Comparison of ENCODE assay signal across 10 cellular contexts in the genomic region with DNA sequence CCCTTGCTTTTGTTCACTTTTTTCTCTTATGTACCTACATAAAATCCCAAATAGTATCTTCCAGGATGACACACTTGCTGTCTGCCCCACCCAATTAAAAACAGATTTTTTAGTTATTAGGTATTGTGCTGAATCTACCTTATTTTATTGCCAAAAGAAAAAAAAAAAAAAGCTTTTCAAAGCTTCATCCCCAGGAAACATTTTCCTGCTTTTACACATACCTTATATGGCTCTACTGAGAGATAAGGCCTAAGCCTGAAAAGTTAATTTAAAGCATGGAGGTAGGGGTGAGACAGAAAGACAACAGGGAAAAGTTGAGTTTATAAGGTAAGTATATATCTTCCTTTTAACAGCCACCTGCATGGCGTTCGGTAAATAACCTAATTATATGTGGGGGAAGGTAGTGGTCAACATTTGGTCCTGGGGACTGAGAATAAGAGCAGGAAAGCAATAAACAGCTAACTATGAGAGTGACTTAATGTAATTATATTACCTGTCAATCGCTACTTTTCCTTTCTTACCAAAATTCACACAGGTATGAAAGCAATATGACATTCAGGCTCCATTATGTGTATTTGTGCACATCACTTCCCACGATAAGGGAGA. TPM values are rescaled to one million over a fixed set of nuclear protein-coding genes. Genes with fewer than 3 reads are reported as not detected.
DNase-seq lines count a peak whose midpoint lies in the region; ATAC-seq and TF ChIP-seq lines count a peak whose summit lies in the region.
"Had no signal": no experiment of that assay in that cellular context is flagged by ENCODE, and none has a peak within 500 bp of the region (broad histone marks: within the 10 kb centered on the region; RNA-seq: fewer than 3 reads in every experiment).

No MANE protein-coding gene starts in this region.

- POLR2A ChIA-PET in HCT116 (lab: Charles Lee): interaction anchor here (2.3 kb wide), 1 partner anchor 42 kb away, joined by 30 read pairs; a partner anchor contains a TSS

- H2AFZ ChIP-seq in HCT116 (ENCODE audit: low read depth, low read length, poor library complexity, severe bottlenecking) (no peak overlapping the region), SU-DHL-6 (ENCODE audit: low read depth, low read length, severe bottlenecking) (no peak overlapping the region)

- H3K9me2 ChIP-seq in HCT116 (ENCODE audit: insufficient read depth) (no peaks in the 10 kb centered on the region), SU-DHL-6 (replicated peaks; ENCODE audit: insufficient read depth, low read length) (no peaks in the 10 kb centered on the region)

- RAD21 ChIA-PET in HCT116 (lab: Charles Lee; ENCODE audit: low non-redundant PET in 1 of 2, low total read pairs in 2 of 2, uncharacterized antibody in 2 of 2, unreplicated experiment in 2 of 2): no interaction called here

- ATAC-seq in HCT116 (no peak), GM18517 (IDR thresholded peaks at IDR 0.05; ENCODE audit: unreplicated experiment) (no peak), GM21423 (IDR thresholded peaks at IDR 0.05; ENCODE audit: unreplicated experiment) (no peak), GM21717 (IDR thresholded peaks at IDR 0.05; ENCODE audit: unreplicated experiment) (no peak), left colon (no peak)

- H3K9me3 ChIP-seq in HCT116 (ENCODE audit: control insufficient read depth in 1 of 2, insufficient read depth in 1 of 2, low read depth in 1 of 2, low read length in 2 of 2): no peaks in the 10 kb centered on the region
- H3K9me3 ChIP-seq in SU-DHL-6 (ENCODE audit: insufficient read depth, low read length): no peaks in the 10 kb centered on the region
- H3K9me3 ChIP-seq in skeletal muscle satellite cell (replicated peaks; ENCODE audit: low read length): no peaks in the 10 kb centered on the region

- no peaks in the 10 kb centered on the region for H4K20me1 ChIP-seq in HCT116 (ENCODE audit: insufficient read depth)
- no peaks in the 10 kb centered on the region for H4K20me1 ChIP-seq in SU-DHL-6 (ENCODE audit: low read depth, low read length)

- H3K9ac ChIP-seq in HCT116 (ENCODE audit: low read length): peak overlapping the region; percentile 92; the same call in 1 of the 2 replicates
- peak overlapping the region; percentile 86 for H3K9ac ChIP-seq in SU-DHL-6 (ENCODE audit: low read length)
- peak overlapping the region; percentile 5 for H3K9ac ChIP-seq in skeletal muscle satellite cell (ENCODE audit: low read depth, low read length)

- no TSS peak for BruUV-seq in HCT116 (replicated peaks; lab: Mats Ljungman, UMichigan)

- H3K4me1 ChIP-seq in HCT116 (ENCODE audit: control insufficient read depth in 1 of 2, insufficient read depth in 2 of 2, low read length in 2 of 2) (peaks cover 36 to 54% of the 10 kb centered on the region in 2 experiments), skeletal muscle satellite cell (ENCODE audit: control insufficient read depth, insufficient read depth, low read length) (peaks cover 28% of the 10 kb centered on the region)

- H3K36me3 ChIP-seq in HCT116 (ENCODE audit: control insufficient read depth in 1 of 2, insufficient read depth in 2 of 2, low read length in 2 of 2) (peaks cover 0 to 3% of the 10 kb centered on the region in 2 experiments; a peak in 2 of 4 replicates), SU-DHL-6 (ENCODE audit: low read length) (no peaks in the 10 kb centered on the region), skeletal muscle satellite cell (ENCODE audit: insufficient read depth, low read length) (no peaks in the 10 kb centered on the region)

- no peak for TF ChIP-seq POLR2A in HCT116 (IDR thresholded peaks at IDR 0.05; ENCODE audit: borderline replicate concordance, extremely low read depth, insufficient read depth, insufficient read length)

- DNase-seq in HCT116 (ENCODE audit: low read depth, low spot score) (no peak), fibroblast of pulmonary artery (ENCODE audit: low read depth) (no peak), left colon (no peak)
- DNase-seq: activated CD4-positive, CD25-positive, alpha-beta regulatory T cell treated with anti-CD3 and anti-CD28 coated beads, Interleukin-2, amount 50 U/mL, for 72 hours; MV-4-11 had no signal

- no peak for TF ChIP-seq RAD21 in HCT116 (IDR thresholded peaks at IDR 0.05; ENCODE audit: low read depth)

- no peak overlapping the region; a peak in 1 of 4 replicates for H3K4me3 ChIP-seq in HCT116 (replicated peaks in 1 of 2; ENCODE audit: low read depth in 1 of 2, low read length in 2 of 2)
- H3K4me3 ChIP-seq in SU-DHL-6 (ENCODE audit: insufficient read depth, low read length, poor library complexity, severe bottlenecking): peak overlapping the region; percentile 83
- H3K4me3 ChIP-seq in fibroblast of pulmonary artery (replicated peaks; ENCODE audit: low read depth, low read length): peak overlapping the region; percentile 84
- no peak overlapping the region for H3K4me3 ChIP-seq in skeletal muscle satellite cell (ENCODE audit: low read length)

- H3K27ac ChIP-seq in HCT116 (ENCODE audit: low read depth, low read length): peak overlapping the region; percentile 80; the same call in 1 of the 2 replicates
- H3K27ac ChIP-seq in SU-DHL-6 (ENCODE audit: low read depth, low read length): peak overlapping the region; percentile 96

- H3K79me2 ChIP-seq in HCT116 (ENCODE audit: insufficient read depth, low read length) (peaks cover 64% of the 10 kb centered on the region), SU-DHL-6 (ENCODE audit: insufficient read depth, low read length) (peaks cover 64% of the 10 kb centered on the region)

- H3K4me2 ChIP-seq in HCT116 (ENCODE audit: low read length): peak overlapping the region; percentile 92
- H3K4me2 ChIP-seq in SU-DHL-6 (ENCODE audit: low read depth, low read length, poor library complexity, severe bottlenecking): peak overlapping the region; percentile 97
- H3K4me2 ChIP-seq in skeletal muscle satellite cell (ENCODE audit: low read length): peak overlapping the region; percentile 92

- H3K27me3 ChIP-seq in HCT116 (ENCODE audit: insufficient read depth, low read length) (no peaks in the 10 kb centered on the region), SU-DHL-6 (ENCODE audit: low read length) (no peaks in the 10 kb centered on the region), skeletal muscle satellite cell (ENCODE audit: control insufficient read depth, insufficient read depth, low read length) (no peaks in the 10 kb centered on the region)

- peaks cover 56% of the 10 kb centered on the region for H3F3A ChIP-seq in SU-DHL-6 (ENCODE audit: insufficient read depth)

- TF ChIP-seq CTCF in HCT116 (IDR thresholded peaks at IDR 0.05 in 2 of 3, conservative IDR thresholded peaks at IDR 0.05 in 1 of 3; ENCODE audit: borderline replicate concordance in 1 of 3, insufficient read depth in 1 of 3, low read depth in 2 of 3, low read length in 2 of 3) (no peak), SU-DHL-6 (IDR thresholded peaks at IDR 0.05; ENCODE audit: insufficient read depth, low read length, poor library complexity, severe bottlenecking) (no peak), fibroblast of pulmonary artery (IDR thresholded peaks at IDR 0.05; ENCODE audit: low read length, missing control alignments) (no peak)

- CTCF ChIA-PET in HCT116 (lab: Charles Lee): no interaction called here

- intact Hi-C loops in HCT116 (cut with micrococcal nuclease): no loop called here
- intact Hi-C loops in left colon (cut with DNase I, micrococcal nuclease): no loop called here

TF ChIP-seq in HCT116, 20 proteins besides CTCF, POLR2A, EP300 and RAD21:
- TF ChIP-seq FOSL1 (IDR thresholded peaks at IDR 0.05; ENCODE audit: low read depth) (0 out of 2 replicates have a peak, but pooled peaks have one; percentile 10), SIN3A (IDR thresholded peaks at IDR 0.05; ENCODE audit: low read depth) (no peak; the same call in 1 of the 2 replicates)

RNA-seq across cellular contexts. Expression of a gene that starts 54.6 kb away (rescaled TPM):
- total RNA-seq in HCT116 (2021; ENCODE audit: unreplicated experiment) (20.4 TPM), left colon (10 to 100 TPM; 11.0 to 12.6 TPM)
- 21.2 and 22.9 TPM in 2 replicates for polyA plus RNA-seq in HCT116 (2012)
- total RNA-seq in skeletal muscle satellite cell (2012; rRNA removed): 11.4 and 11.7 TPM in 2 replicates

Comparison
In these comparisons a context has a peak if more than half of its experiments do, and no peak if none do; other contexts are left out.
1. H3K4me3 ChIP-seq: peak in SU-DHL-6 (single experiment) and fibroblast of pulmonary artery (single experiment); none in HCT116 (0 of 2) and skeletal muscle satellite cell (single experiment).
2. H3K9ac ChIP-seq: peak in every context shown above with its lines; median percentile 92 in HCT116; 86 in SU-DHL-6; 5 in skeletal muscle satellite cell.
3. Peak in every context shown above with its lines, with median percentiles within 50 percentile points of each other: H3K4me2 ChIP-seq.